Comparison of ENCODE assay signal across 14 cellular contexts in the genomic region with DNA sequence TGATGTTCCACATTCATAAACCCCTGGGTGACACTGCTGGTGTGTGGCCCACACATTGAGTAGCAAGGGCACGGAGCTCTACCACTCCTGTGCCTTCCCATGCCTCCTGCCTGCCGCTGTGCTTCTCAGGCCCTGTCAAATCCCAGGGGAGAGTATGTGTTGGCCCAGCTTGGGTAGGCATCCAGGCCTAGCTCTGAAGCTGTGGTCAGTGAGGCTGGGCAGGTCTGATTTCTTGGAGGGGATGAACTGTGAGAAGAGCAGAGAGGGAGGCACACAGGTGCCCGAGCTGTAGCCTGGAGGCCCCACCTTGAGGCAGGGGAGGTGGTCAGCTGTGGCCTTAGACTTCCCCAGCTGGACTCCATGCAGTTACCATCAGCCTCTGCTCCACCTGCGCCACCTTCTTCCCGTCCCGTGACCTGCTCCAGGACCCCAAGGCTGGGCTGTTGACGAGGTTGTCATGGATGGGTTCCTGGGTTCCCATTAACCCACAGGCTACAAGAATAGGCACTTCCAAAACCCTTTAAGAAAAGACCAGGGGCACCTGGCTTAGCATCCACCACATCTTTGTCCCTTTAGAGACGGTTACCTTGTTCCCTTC. TPM values are rescaled to one million over a fixed set of nuclear protein-coding genes. Genes with fewer than 3 reads are reported as not detected.
DNase-seq lines count a peak whose midpoint lies in the region; ATAC-seq and TF ChIP-seq lines count a peak whose summit lies in the region.
"Had no signal": no experiment of that assay in that cellular context is flagged by ENCODE, and none has a peak within 500 bp of the region (broad histone marks: within the 10 kb centered on the region; RNA-seq: fewer than 3 reads in every experiment).

No MANE protein-coding gene starts in this region.

- TF ChIP-seq POLR2A in IMR-90 (IDR thresholded peaks at IDR 0.05; ENCODE audit: low read depth, low read length), result no peak

- no peak for TF ChIP-seq RAD21 in IMR-90 (IDR thresholded peaks at IDR 0.05; ENCODE audit: low read length)

- intact Hi-C loops in IMR-90 (cut with micrococcal nuclease), result no loop called here

- H3K9me3 ChIP-seq in IMR-90 (ENCODE audit: control insufficient read depth, insufficient read depth, low read length), result peaks cover 4% of the 10 kb centered on the region; the same call in 1 of the 2 replicates
- H3K9me3 ChIP-seq in mesenchymal stem cell (ENCODE audit: control insufficient read depth, low read length), result no peaks in the 10 kb centered on the region

- peak overlapping the region; percentile 48 for H3K27ac Mint-ChIP-seq in stimulated activated memory B cell treated with anti-CD40 and anti-IgM and Interleukin-4, amounts not matched to agents 10 μg/mL and 1 μg/mL and 100 μg/mL, for 72 hours
- H3K27ac Mint-ChIP-seq: B cell; CD4-positive, alpha-beta T cell had no signal

- in situ Hi-C loops in IMR-90 (cut with MboI; ENCODE audit: low sequenced_read_pairs), result no loop called here

- no peak overlapping the region for H3K56ac ChIP-seq in IMR-90 (ENCODE audit: extremely low read depth, insufficient read depth, low read length)

- POLR2A ChIA-PET in IMR-90 (lab: Charles Lee; ENCODE audit: unreplicated experiment), result no interaction called here

- no peak overlapping the region for H3K14ac ChIP-seq in IMR-90 (replicated peaks; ENCODE audit: low read depth, low read length)
- peak overlapping the region in 1 of 2 experiments; percentile 65 for H3K14ac ChIP-seq in mesenchymal stem cell (ENCODE audit: low read length in 2 of 2)

- H2AFZ ChIP-seq in IMR-90 (replicated peaks; ENCODE audit: low read length, poor library complexity) (no peak overlapping the region), mesenchymal stem cell (ENCODE audit: low read depth, low read length) (no peak overlapping the region)
- H2AFZ ChIP-seq: GM23248 had no signal

- peaks cover 8% of the 10 kb centered on the region for H3K4me1 Mint-ChIP-seq in stimulated activated memory B cell treated with anti-CD40 and anti-IgM and Interleukin-4, amounts not matched to agents 10 μg/mL and 1 μg/mL and 100 μg/mL, for 72 hours
- H3K4me1 Mint-ChIP-seq: B cell had no signal

- H3K27me3 ChIP-seq in IMR-90 (ENCODE audit: control insufficient read depth, insufficient read depth, low read length) (no peaks in the 10 kb centered on the region), mesenchymal stem cell (ENCODE audit: control insufficient read depth in 1 of 2, insufficient read depth in 1 of 2, low read length in 2 of 2) (no peaks in the 10 kb centered on the region)

- TF ChIP-seq CTCF in IMR-90 (conservative IDR thresholded peaks at IDR 0.05; ENCODE audit: low read depth, low read length) (no peak), coronary artery (IDR thresholded peaks at IDR 0.05) (no peak)

- peak overlapping the region; percentile 54; the same call in 1 of the 2 replicates for H3K4ac ChIP-seq in IMR-90 (ENCODE audit: low read depth, low read length)
- H3K4ac ChIP-seq in mesenchymal stem cell (ENCODE audit: low read depth in 1 of 2, low read length in 2 of 2), result no peak overlapping the region

- no peak overlapping the region for H2AK9ac ChIP-seq in IMR-90 (replicated peaks; ENCODE audit: low read depth, low read length, poor library complexity)

- H3K4me3 Mint-ChIP-seq in stimulated activated memory B cell treated with anti-CD40 and anti-IgM and Interleukin-4, amounts not matched to agents 10 μg/mL and 1 μg/mL and 100 μg/mL, for 72 hours, result no peak overlapping the region
- H3K4me3 Mint-ChIP-seq: B cell; CD4-positive, alpha-beta T cell had no signal

- CTCF ChIA-PET in IMR-90 (lab: Yijun Ruan, JAX), result no interaction called here

- H3K9ac ChIP-seq in IMR-90 (ENCODE audit: low read depth, low read length) (no peak overlapping the region), mesenchymal stem cell (ENCODE audit: low read length) (no peak overlapping the region)
- H3K9ac ChIP-seq: GM23248 had no signal

- no peak overlapping the region for H3K4me2 ChIP-seq in IMR-90 (ENCODE audit: low read depth, low read length)
- no peak overlapping the region for H3K4me2 ChIP-seq in mesenchymal stem cell (ENCODE audit: low read length, poor library complexity, severe bottlenecking)

- dilution Hi-C loops in IMR-90 (cut with HindIII; ENCODE audit: low sequenced_read_pairs, unreplicated experiment), result no loop called here

- no peaks in the 10 kb centered on the region; the same call in 1 of the 2 replicates for H3K9me1 ChIP-seq in IMR-90 (ENCODE audit: insufficient read depth, low read length)

- H4K91ac ChIP-seq in IMR-90 (ENCODE audit: insufficient read depth, low read depth, low read length), result no peak overlapping the region; the same call in 1 of the 2 replicates
- H4K91ac ChIP-seq in mesenchymal stem cell (ENCODE audit: low read length), result peak overlapping the region; percentile 35

- H2BK120ac ChIP-seq in IMR-90 (ENCODE audit: low read depth, low read length), result no peak overlapping the region
- no peak overlapping the region for H2BK120ac ChIP-seq in mesenchymal stem cell (ENCODE audit: low read depth, low read length)

- DNase-seq in IMR-90 (no peak), coronary artery (ENCODE audit: low spot score) (peak; percentile 68), mesenchymal stem cell (no peak), NOMO-1 (lab: John Stamatoyannopoulos, UW; ENCODE audit: unreplicated experiment in 2 of 2) (no peak)
- DNase-seq in activated naive CD4-positive, alpha-beta T cell treated with Interleukin-2 at 50 U/mL for 16 hours, result no peak
- no peak for DNase-seq in central memory CD4-positive, alpha-beta T cell
- DNase-seq: C1 segment of cervical spinal cord; CD4-positive, alpha-beta T cell; DMS79; GM23248; H7 had no signal

- H3K18ac ChIP-seq in IMR-90 (ENCODE audit: low read depth, low read length), result no peak overlapping the region
- H3K18ac ChIP-seq in mesenchymal stem cell (ENCODE audit: low read depth in 1 of 2, low read length in 2 of 2), result peak overlapping the region in 1 of 2 experiments; percentile 5

- H3K79me1 ChIP-seq in IMR-90 (ENCODE audit: low read depth in 1 of 2, low read length in 2 of 2) (peaks cover 5 to 15% of the 10 kb centered on the region in 2 experiments; a peak in 2 of 4 replicates), mesenchymal stem cell (replicated peaks; ENCODE audit: low read length, poor library complexity, severe bottlenecking) (no peaks in the 10 kb centered on the region)

- no peaks in the 10 kb centered on the region for H4K20me1 ChIP-seq in IMR-90 (ENCODE audit: insufficient read depth, low read length)

- H4K8ac ChIP-seq in IMR-90 (ENCODE audit: low read depth in 2 of 2, low read length in 2 of 2) (no peak overlapping the region), mesenchymal stem cell (ENCODE audit: low read length) (no peak overlapping the region)

- WGBS in IMR-90 (ENCODE audit: extremely low coverage in 2 of 2, insufficient read length in 1 of 2), 2 experiments, result 83% methylated on average over 1 of the region's 8 CpGs; no CpG with 5 or more reads in 1 of the 2 experiments
- WGBS in mesenchymal stem cell, result 93% methylated on average over 8 of the region's 8 CpGs

- H2AK5ac ChIP-seq in IMR-90 (ENCODE audit: low read depth, low read length), result peak overlapping the region; percentile 40; the same call in 1 of the 2 replicates
- H2AK5ac ChIP-seq in mesenchymal stem cell (ENCODE audit: low read length, severe bottlenecking), result no peak overlapping the region

- H3K36me3 Mint-ChIP-seq in stimulated activated memory B cell treated with anti-CD40 and anti-IgM and Interleukin-4, amounts not matched to agents 10 μg/mL and 1 μg/mL and 100 μg/mL, for 72 hours, result no peaks in the 10 kb centered on the region

- H3K9me3 Mint-ChIP-seq in stimulated activated memory B cell treated with anti-CD40 and anti-IgM and Interleukin-4, amounts not matched to agents 10 μg/mL and 1 μg/mL and 100 μg/mL, for 72 hours, result no peaks in the 10 kb centered on the region
- H3K9me3 Mint-ChIP-seq: CD4-positive, alpha-beta T cell had no signal

- H2BK20ac ChIP-seq in IMR-90 (ENCODE audit: low read depth, low read length), result no peak overlapping the region

- no peaks in the 10 kb centered on the region for H3K36me3 ChIP-seq in IMR-90 (ENCODE audit: control insufficient read depth, insufficient read depth, low read length)
- H3K36me3 ChIP-seq in mesenchymal stem cell (ENCODE audit: control insufficient read depth in 1 of 2, insufficient read depth in 2 of 2, low read depth in 1 of 2, low read length in 2 of 2), result peaks cover 0 to 3% of the 10 kb centered on the region in 2 experiments

- peak overlapping the region in 1 of 2 experiments; percentile 28 for H2BK12ac ChIP-seq in mesenchymal stem cell (ENCODE audit: low read length in 2 of 2)

- H2BK5ac ChIP-seq in IMR-90 (ENCODE audit: low read depth, low read length, poor library complexity, severe bottlenecking) (no peak overlapping the region), mesenchymal stem cell (ENCODE audit: low read depth, low read length, poor library complexity, severe bottlenecking) (no peak overlapping the region)

- H3K27me3 Mint-ChIP-seq in stimulated activated memory B cell treated with anti-CD40 and anti-IgM and Interleukin-4, amounts not matched to agents 10 μg/mL and 1 μg/mL and 100 μg/mL, for 72 hours, result no peaks in the 10 kb centered on the region
- H3K27me3 Mint-ChIP-seq: B cell; CD4-positive, alpha-beta T cell had no signal

- H4K5ac ChIP-seq in IMR-90 (ENCODE audit: low read depth, low read length), result no peak overlapping the region

- H3K27ac ChIP-seq in IMR-90 (ENCODE audit: insufficient read depth, low read length) (no peak overlapping the region), coronary artery (no peak overlapping the region), mesenchymal stem cell (ENCODE audit: low read length, poor library complexity, severe bottlenecking) (no peak overlapping the region)
- H3K27ac ChIP-seq: GM23248 had no signal

- no peak overlapping the region for H3K23ac ChIP-seq in IMR-90 (ENCODE audit: low read depth, low read length)
- H3K23ac ChIP-seq in mesenchymal stem cell (ENCODE audit: low read length in 2 of 2), result no peak overlapping the region

- H3K4me1 ChIP-seq in IMR-90 (ENCODE audit: control insufficient read depth, insufficient read depth, low read length), result peaks cover 11% of the 10 kb centered on the region
- H3K4me1 ChIP-seq in mesenchymal stem cell (ENCODE audit: control insufficient read depth, insufficient read depth, low read depth, low read length), result peaks cover 4% of the 10 kb centered on the region

- no peak for ATAC-seq in IMR-90 (ENCODE audit: low read depth)
- no peak for ATAC-seq in stimulated activated memory B cell treated with anti-CD40 and anti-IgM and Interleukin-4, amounts not matched to agents 10 μg/mL and 1 μg/mL and 100 μg/mL, for 72 hours
- ATAC-seq: GM12878 had no signal

- H3K4me3 ChIP-seq in IMR-90 (ENCODE audit: insufficient read depth, low read depth, low read length) (no peak overlapping the region), coronary artery (no peak overlapping the region), mesenchymal stem cell (ENCODE audit: insufficient read depth in 1 of 2, low read depth in 1 of 2, low read length in 2 of 2) (peak overlapping the region in 1 of 2 experiments; percentile 26)
- H3K4me3 ChIP-seq: GM12878, GM23248 had no signal

- no peak overlapping the region; the same call in 2 of the 3 replicates for H2BK15ac ChIP-seq in IMR-90 (ENCODE audit: low read depth, low read length)
- H2BK15ac ChIP-seq in mesenchymal stem cell (ENCODE audit: low read depth, poor library complexity, severe bottlenecking), result no peak overlapping the region

- BruUV-seq in IMR-90 (replicated peaks; lab: Mats Ljungman, UMichigan), result no TSS peak

RNA-seq across cellular contexts. Expression of a gene that starts 23.6 kb away (rescaled TPM):
- 177 and 219 TPM in 2 replicates for total RNA-seq in IMR-90 (2012; rRNA removed)
- polyA plus RNA-seq in IMR-90 (2012; rRNA removed), result 127 and 145 TPM in 2 replicates
- 51.2 and 117 TPM in 2 replicates for polyA plus RNA-seq in IMR-90 (2012; cell fraction: cytosol; rRNA removed)
- 56.9 and 86.4 TPM in 2 replicates for polyA plus RNA-seq in IMR-90 (2012; cell fraction: nucleus; rRNA removed; ENCODE audit: low replicate concordance)
- polyA plus RNA-seq in mesenchymal stem cell (2013, experiment 1 of 2), result 212 TPM
- 217 TPM for polyA plus RNA-seq in mesenchymal stem cell (2013, experiment 2 of 2)

RNA-seq across cellular contexts. Expression of a gene that starts 49.0 kb away (rescaled TPM):
- 10.6 and 11.8 TPM in 2 replicates for total RNA-seq in IMR-90 (2012; rRNA removed)
- polyA plus RNA-seq in IMR-90 (2012; rRNA removed), result 23.0 and 23.9 TPM in 2 replicates
- 13.6 and 14.0 TPM in 2 replicates for polyA plus RNA-seq in IMR-90 (2012; cell fraction: cytosol; rRNA removed)
- polyA plus RNA-seq in IMR-90 (2012; cell fraction: nucleus; rRNA removed; ENCODE audit: low replicate concordance), result 111 and 172 TPM in 2 replicates
- 9.8 TPM for polyA plus RNA-seq in mesenchymal stem cell (2013, experiment 1 of 2)
- polyA plus RNA-seq in mesenchymal stem cell (2013, experiment 2 of 2), result 9.3 TPM
